Comparison of ENCODE assay signal across 1 cellular context in the genomic region with DNA sequence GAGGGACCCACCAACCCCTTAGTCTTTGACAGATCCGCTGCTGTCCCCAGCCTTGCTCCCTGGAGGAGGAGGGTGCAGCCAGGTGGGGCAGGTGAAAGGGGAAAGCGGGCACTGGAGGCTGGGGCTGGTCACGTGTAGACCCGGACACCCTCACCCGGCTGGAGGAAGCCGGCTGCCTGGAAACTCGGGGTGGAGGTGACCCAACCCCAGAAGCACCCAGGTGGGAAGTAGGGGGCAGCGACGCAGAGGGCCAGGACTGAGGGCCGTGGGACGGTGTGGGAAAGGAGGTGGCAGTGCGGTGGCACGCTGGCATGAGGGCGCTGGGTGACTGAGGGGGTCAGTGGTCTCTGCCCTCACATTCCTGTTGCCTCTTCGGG.
TF ChIP-seq lines count a peak whose summit lies in the region.

No MANE protein-coding gene starts in this region.

TF ChIP-seq in HepG2, 621 proteins besides CTCF, POLR2A, EP300 and RAD21 (continued from another document):
- TF ChIP-seq, protein P1, sequence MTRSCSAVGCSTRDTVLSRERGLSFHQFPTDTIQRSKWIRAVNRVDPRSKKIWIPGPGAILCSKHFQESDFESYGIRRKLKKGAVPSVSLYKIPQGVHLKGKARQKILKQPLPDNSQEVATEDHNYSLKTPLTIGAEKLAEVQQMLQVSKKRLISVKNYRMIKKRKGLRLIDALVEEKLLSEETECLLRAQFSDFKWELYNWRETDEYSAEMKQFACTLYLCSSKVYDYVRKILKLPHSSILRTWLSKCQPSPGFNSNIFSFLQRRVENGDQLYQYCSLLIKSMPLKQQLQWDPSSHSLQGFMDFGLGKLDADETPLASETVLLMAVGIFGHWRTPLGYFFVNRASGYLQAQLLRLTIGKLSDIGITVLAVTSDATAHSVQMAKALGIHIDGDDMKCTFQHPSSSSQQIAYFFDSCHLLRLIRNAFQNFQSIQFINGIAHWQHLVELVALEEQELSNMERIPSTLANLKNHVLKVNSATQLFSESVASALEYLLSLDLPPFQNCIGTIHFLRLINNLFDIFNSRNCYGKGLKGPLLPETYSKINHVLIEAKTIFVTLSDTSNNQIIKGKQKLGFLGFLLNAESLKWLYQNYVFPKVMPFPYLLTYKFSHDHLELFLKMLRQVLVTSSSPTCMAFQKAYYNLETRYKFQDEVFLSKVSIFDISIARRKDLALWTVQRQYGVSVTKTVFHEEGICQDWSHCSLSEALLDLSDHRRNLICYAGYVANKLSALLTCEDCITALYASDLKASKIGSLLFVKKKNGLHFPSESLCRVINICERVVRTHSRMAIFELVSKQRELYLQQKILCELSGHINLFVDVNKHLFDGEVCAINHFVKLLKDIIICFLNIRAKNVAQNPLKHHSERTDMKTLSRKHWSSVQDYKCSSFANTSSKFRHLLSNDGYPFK (CRISPR knock-in tag; IDR thresholded peaks at IDR 0.05; ENCODE audit: borderline replicate concordance): 0 out of 2 replicates have a peak, but pooled peaks have one; percentile 2
- TF ChIP-seq ESRRA (CRISPR knock-in tag; IDR thresholded peaks at IDR 0.05; ENCODE audit: low read depth) (peak; percentile 6; the same call in 1 of the 2 replicates), SP4 (CRISPR knock-in tag; IDR thresholded peaks at IDR 0.05) (peak; percentile 20; the same call in 1 of the 2 replicates), ZSCAN29 (CRISPR knock-in tag; conservative IDR thresholded peaks at IDR 0.05) (0 out of 2 replicates have a peak, but pooled peaks have one; percentile 69)
